Comparison of ENCODE assay signal across 9 cellular contexts in the genomic region with DNA sequence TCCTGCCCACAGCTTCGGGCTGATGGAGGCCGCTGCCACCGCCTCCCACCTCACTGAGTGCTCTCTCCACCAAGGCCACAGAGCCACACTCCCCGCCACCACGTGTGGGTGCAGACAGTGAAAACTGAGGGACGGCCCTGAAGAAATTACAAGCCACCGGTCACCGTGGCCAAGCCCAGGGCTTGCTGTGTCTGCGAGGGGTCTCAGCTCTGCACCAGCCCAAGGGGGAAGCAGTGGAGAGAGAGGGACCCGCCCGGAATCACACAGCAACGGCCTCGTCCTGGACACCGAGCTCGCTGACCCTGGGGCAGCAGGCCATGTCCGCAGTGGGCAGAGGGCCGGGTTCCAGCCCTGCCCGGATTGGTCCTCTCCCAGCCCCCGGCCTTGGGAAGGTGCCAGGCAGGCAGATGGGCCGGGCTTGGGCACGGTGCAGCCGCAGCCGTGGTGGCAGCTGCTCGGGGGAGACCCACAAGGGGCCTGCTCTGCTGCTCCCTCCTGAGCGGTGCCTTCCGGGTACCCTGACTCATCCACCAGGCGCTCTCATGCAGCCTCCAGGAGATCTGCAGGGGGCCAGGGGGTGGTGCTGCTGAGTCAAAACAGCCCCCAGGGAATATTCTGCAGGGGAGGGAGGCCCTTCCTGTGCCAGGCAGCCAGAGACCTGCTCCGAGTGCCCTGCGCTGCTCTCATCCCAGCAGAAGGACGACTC. TPM values are rescaled to one million over a fixed set of nuclear protein-coding genes. Genes with fewer than 3 reads are reported as not detected.
DNase-seq lines count a peak whose midpoint lies in the region; ATAC-seq, FAIRE-seq and TF ChIP-seq lines count a peak whose summit lies in the region.
"Had no signal": no experiment of that assay in that cellular context is flagged by ENCODE, and none has a peak within 500 bp of the region (broad histone marks: within the 10 kb centered on the region; RNA-seq: fewer than 3 reads in every experiment).

No MANE protein-coding gene starts in this region.

- H3K36me3 ChIP-seq in iPS-15b (ENCODE audit: control insufficient read depth, insufficient read depth, low read length) (no peaks in the 10 kb centered on the region), aorta (ENCODE audit: control insufficient read depth in 1 of 2, insufficient read depth in 2 of 2, low read length in 1 of 2) (no peaks in the 10 kb centered on the region)

- no peaks in the 10 kb centered on the region for H3K27me3 Mint-ChIP-seq in activated T-helper 17 cell treated with anti-CD3 and anti-CD28 coated beads, Interleukin-2, amount 50 U/mL, for 72 hours

- no peak overlapping the region for H3K4me3 Mint-ChIP-seq in activated T-helper 17 cell treated with anti-CD3 and anti-CD28 coated beads, Interleukin-2, amount 50 U/mL, for 72 hours

- DNase-seq in AG09309 (ENCODE audit: low read depth) = peak; percentile 45
- DNase-seq in GM12892 (ENCODE audit: insufficient read length) = peak; percentile 74
- DNase-seq in NCI-H1436 (lab: John Stamatoyannopoulos, UW) = peak; percentile 91
- DNase-seq in aorta = peak in 1 of 2 donors; percentile 78
- DNase-seq in T-helper 2 cell = no peak

- FAIRE-seq in GM12892 (lab: Jason Lieb, UNC) = no peak

- no peak overlapping the region for H3K27ac Mint-ChIP-seq in activated T-helper 17 cell treated with anti-CD3 and anti-CD28 coated beads, Interleukin-2, amount 50 U/mL, for 72 hours

- no peak for TF ChIP-seq POLR2A in GM12892 (IDR thresholded peaks at IDR 0.05; ENCODE audit: low read depth, low read length)

- peak overlapping the region; percentile 47 for H3K9ac ChIP-seq in iPS-15b (ENCODE audit: low read depth, low read length)

- peak; percentile 60 for TF ChIP-seq CTCF in AG09309 (IDR thresholded peaks at IDR 0.05; ENCODE audit: control insufficient read depth, insufficient read depth, low read depth, low read length, missing control alignments)

- no peaks in the 10 kb centered on the region for H3K9me3 Mint-ChIP-seq in activated T-helper 17 cell treated with anti-CD3 and anti-CD28 coated beads, Interleukin-2, amount 50 U/mL, for 72 hours

- ATAC-seq in activated T-helper 17 cell treated with anti-CD3 and anti-CD28 coated beads, Interleukin-2, amount 50 U/mL, for 72 hours (replicated peaks) = peak; percentile 52
- ATAC-seq in aorta (ENCODE audit: low FRiP score) (peak; percentile 45), HG02763 (IDR thresholded peaks at IDR 0.05; ENCODE audit: unreplicated experiment) (no peak)

- intact Hi-C loops in aorta (cut with DNase I) = no loop called here

- H3K27ac ChIP-seq in aorta (ENCODE audit: low read depth in 1 of 2, low read length in 2 of 2) = no peak overlapping the region
- H3K27ac ChIP-seq: epithelial cell of prostate had no signal

- no peaks in the 10 kb centered on the region for H3K4me1 Mint-ChIP-seq in activated T-helper 17 cell treated with anti-CD3 and anti-CD28 coated beads, Interleukin-2, amount 50 U/mL, for 72 hours

- whole genome bisulfite sequencing in aorta, 2 donors = 27 to 36% methylated on average over 22 to 30 of the region's 30 CpGs

- H3K36me3 Mint-ChIP-seq in activated T-helper 17 cell treated with anti-CD3 and anti-CD28 coated beads, Interleukin-2, amount 50 U/mL, for 72 hours (ENCODE audit: low read depth) = no peaks in the 10 kb centered on the region

- H3K27me3 ChIP-seq in iPS-15b (ENCODE audit: control insufficient read depth, insufficient read depth, low read length) (no peaks in the 10 kb centered on the region), aorta (ENCODE audit: control insufficient read depth in 1 of 2, insufficient read depth in 2 of 2, low read length in 1 of 2) (no peaks in the 10 kb centered on the region)

- no peaks in the 10 kb centered on the region for H3K4me1 ChIP-seq in iPS-15b (ENCODE audit: control insufficient read depth, insufficient read depth, low read length)
- H3K4me1 ChIP-seq in aorta (ENCODE audit: control insufficient read depth in 1 of 2, insufficient read depth in 2 of 2, low read length in 2 of 2) = no peaks in the 10 kb centered on the region

- H3K4me3 ChIP-seq in AG09309 (ENCODE audit: control insufficient read depth, low read depth, low read length) (no peak overlapping the region), iPS-15b (ENCODE audit: low read depth, low read length) (no peak overlapping the region), aorta (ENCODE audit: low read length in 2 of 2) (no peak overlapping the region)

- H3K9me3 ChIP-seq in iPS-15b (ENCODE audit: control insufficient read depth, insufficient read depth, low read length) = no peaks in the 10 kb centered on the region
- no peaks in the 10 kb centered on the region for H3K9me3 ChIP-seq in aorta (ENCODE audit: control insufficient read depth, low read length)

RNA-seq across cellular contexts. Expression of a gene that starts 52.0 kb away (rescaled TPM):
- 5.5 TPM for polyA plus RNA-seq in GM12892 (2012; ENCODE audit: missing spikeins)
- total RNA-seq in activated T-helper 17 cell treated with anti-CD3 and anti-CD28 coated beads, Interleukin-2, amount 50 U/mL, for 72 hours = under 1 TPM in 1 of 2 donors, not detected in 1; 0.19 TPM
- 1 to 10 TPM; 4.4 to 9.4 TPM for total RNA-seq in aorta
- polyA plus RNA-seq in aorta = 1 to 10 TPM in 1 of 2 donors, under 1 TPM in 1; 0.18 to 1.0 TPM

RNA-seq across cellular contexts. Expression of a gene that starts 58.5 kb away (rescaled TPM):
- not detected for polyA plus RNA-seq in GM12892 (2012; ENCODE audit: missing spikeins)
- total RNA-seq in activated T-helper 17 cell treated with anti-CD3 and anti-CD28 coated beads, Interleukin-2, amount 50 U/mL, for 72 hours = not detected
- not detected for total RNA-seq in aorta
- polyA plus RNA-seq in aorta = not detected

Comparison
In these comparisons a context has a peak if more than half of its experiments do, and no peak if none do; other contexts are left out.
1. DNase-seq: peak in AG09309 (single experiment), GM12892 (single experiment) and NCI-H1436 (single experiment); none in T-helper 2 cell (0 of 5).
2. RNA of a gene that starts 52.0 kb away (total RNA-seq): 4.4 to 9.4 TPM in aorta; 0.19 TPM in activated T-helper 17 cell treated with anti-CD3 and anti-CD28 coated beads, Interleukin-2, amount 50 U/mL, for 72 hours; every median in the first group is over 4 times any median in the second.